Comparison of ENCODE assay signal across 25 cellular contexts in genomic region chr5:88304356-88304755, GRCh38.
"Had no signal": no experiment of that assay in that cellular context is flagged by ENCODE, and none has a peak within 500 bp of the region (broad histone marks: within the 10 kb centered on the region; RNA-seq: fewer than 3 reads in every experiment).

No MANE protein-coding gene starts in this region.

- H3K9me3 ChIP-seq: gastroesophageal sphincter, lower lobe of right lung, neutrophil, right lobe of liver, upper lobe of right lung had no signal

- H3K4me1 ChIP-seq: gastroesophageal sphincter, heart left ventricle, lower lobe of right lung, parathyroid adenoma, right lobe of liver, tibial nerve, upper lobe of right lung had no signal

- H3K79me2 ChIP-seq: hepatocyte, parathyroid adenoma had no signal

- H3K36me3 ChIP-seq: gastroesophageal sphincter, heart left ventricle, lower lobe of right lung, neutrophil, right lobe of liver, thoracic aorta, upper lobe of right lung had no signal

- H3K4me3 ChIP-seq: dorsolateral prefrontal cortex, gastroesophageal sphincter, heart left ventricle, hepatocyte, lower lobe of right lung, right lobe of liver, thoracic aorta, tibial nerve, upper lobe of right lung had no signal

- H3K27me3 ChIP-seq: dorsolateral prefrontal cortex, gastroesophageal sphincter, heart left ventricle, hepatocyte, neutrophil, right lobe of liver, tibial nerve, upper lobe of right lung had no signal

- H3K4me2 ChIP-seq: hepatocyte had no signal

- H3K27ac ChIP-seq: dorsolateral prefrontal cortex, epithelial cell of prostate, gastroesophageal sphincter, heart left ventricle, hepatocyte, lower lobe of right lung, neutrophil, parathyroid adenoma, right lobe of liver, thoracic aorta, tibial nerve, upper lobe of right lung had no signal

- DNase-seq: dorsolateral prefrontal cortex; effector CD4-positive, alpha-beta T cell; foreskin fibroblast; heart left ventricle; left ventricle myocardium superior; lower lobe of right lung; natural killer cell; right lobe of liver; small intestine; stimulated activated CD4-positive, alpha-beta T cell treated with anti-CD3 and anti-CD28 coated beads, Interleukin-15, amount 100 ng/mL, for 24 hours; stimulated activated CD4-positive, alpha-beta T cell treated with anti-CD3 and anti-CD28 coated beads, Interleukin-2, amount 100 ng/mL, for 48 hours; stimulated activated naive B cell treated with anti-CD40 and anti-IgM and Interleukin-4, amounts not matched to agents 10 μg/mL and 1 μg/mL and 100 μg/mL, for 72 hours; upper lobe of right lung had no signal

- H3K27me3 Mint-ChIP-seq: progenitor cell of endocrine pancreas had no signal

- ATAC-seq: esophagus mucosa; gastroesophageal sphincter; heart left ventricle; left ventricle myocardium superior; lower lobe of right lung; natural killer cell; right lobe of liver; stimulated activated naive B cell treated with anti-CD40 and anti-IgM and Interleukin-4, amounts not matched to agents 10 μg/mL and 1 μg/mL and 100 μg/mL, for 72 hours; upper lobe of right lung had no signal

- H3K27ac Mint-ChIP-seq: natural killer cell; progenitor cell of endocrine pancreas; stimulated activated naive B cell treated with anti-CD40 and anti-IgM and Interleukin-4, amounts not matched to agents 10 μg/mL and 1 μg/mL and 100 μg/mL, for 72 hours; stimulated activated naive CD8-positive, alpha-beta T cell treated with anti-CD3 and anti-CD28 coated beads, Interleukin-15, Interleukin-2, amounts not matched to agents 100 ng/mL and 50 ng/mL, for 24 hours had no signal

- H3K9ac ChIP-seq: parathyroid adenoma had no signal

- H3K4me1 Mint-ChIP-seq: natural killer cell; stimulated activated naive B cell treated with anti-CD40 and anti-IgM and Interleukin-4, amounts not matched to agents 10 μg/mL and 1 μg/mL and 100 μg/mL, for 72 hours had no signal

- H2AFZ ChIP-seq: hepatocyte, parathyroid adenoma had no signal

- H3K4me3 Mint-ChIP-seq: natural killer cell; stimulated activated naive B cell treated with anti-CD40 and anti-IgM and Interleukin-4, amounts not matched to agents 10 μg/mL and 1 μg/mL and 100 μg/mL, for 72 hours; stimulated activated naive CD8-positive, alpha-beta T cell treated with anti-CD3 and anti-CD28 coated beads, Interleukin-15, Interleukin-2, amounts not matched to agents 100 ng/mL and 50 ng/mL, for 24 hours had no signal

- FAIRE-seq: colon, keratinocyte, small intestine had no signal
